ENCODE assay signal across 9 cellular contexts in the genomic region with DNA sequence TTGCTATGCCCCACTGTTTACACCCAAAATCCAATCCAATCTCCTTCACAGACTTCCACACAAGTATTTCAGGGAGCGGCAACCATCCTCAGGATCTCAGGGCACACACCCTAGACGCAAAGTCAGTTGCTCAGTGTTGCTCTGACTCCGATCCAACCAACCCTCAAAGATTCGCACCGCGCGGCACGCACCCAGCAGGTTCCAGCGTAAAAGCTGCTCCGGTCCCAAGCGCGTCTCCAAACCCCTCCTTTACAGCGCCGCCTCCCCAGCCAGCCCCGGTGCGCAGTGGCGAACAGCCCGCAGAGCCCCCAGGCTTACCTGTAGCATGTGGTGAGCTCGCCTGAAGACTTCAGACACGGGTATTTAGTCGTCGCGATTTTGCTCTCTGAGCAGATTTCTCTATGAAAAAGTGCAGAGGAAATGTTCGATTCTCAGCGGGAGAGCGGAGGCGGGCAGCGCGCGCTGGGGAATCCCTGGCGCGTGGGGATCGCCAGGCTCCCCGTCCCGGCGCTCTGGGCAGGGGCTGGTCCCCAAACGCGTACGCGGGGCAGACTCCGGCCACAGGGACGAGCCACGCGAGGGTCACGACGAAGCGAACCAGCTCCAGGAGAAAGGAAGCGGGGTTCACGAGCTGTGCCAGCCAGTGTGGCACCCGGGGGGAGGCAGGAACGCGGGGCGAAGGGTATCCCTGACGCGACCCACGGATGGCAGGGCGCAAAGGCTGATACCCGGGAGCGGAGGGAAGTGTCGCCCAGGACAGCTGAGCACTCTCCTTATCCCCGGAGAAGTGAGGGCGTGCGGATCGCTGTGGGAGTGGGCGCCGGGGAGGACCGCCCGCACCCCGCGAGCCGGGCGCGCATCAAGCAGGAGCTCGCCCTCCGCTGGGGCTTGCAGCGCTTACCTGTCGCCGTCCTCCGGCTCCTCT. TPM values are rescaled to one million over a fixed set of nuclear protein-coding genes. Genes with fewer than 3 reads are reported as not detected.
DNase-seq lines count a peak whose midpoint lies in the region; TF ChIP-seq lines count a peak whose summit lies in the region.
"Had no signal": no experiment of that assay in that cellular context is flagged by ENCODE, and none has a peak within 500 bp of the region (broad histone marks: within the 10 kb centered on the region; RNA-seq: fewer than 3 reads in every experiment).

No MANE protein-coding gene starts in this region.

- H3K27ac Mint-ChIP-seq in activated CD4-positive, alpha-beta T cell treated with anti-CD3 and anti-CD28 coated beads, Interleukin-2, amount 10 ng/mL, durations not matched to agents 7 days and 5 days = no peak overlapping the region
- H3K27ac Mint-ChIP-seq in nephron progenitor cell = no peak overlapping the region

- POLR2A ChIA-PET in activated CD4-positive, alpha-beta T cell treated with anti-CD3 and anti-CD28 coated beads, Interleukin-2, amount 10 ng/mL, durations not matched to agents 7 days and 5 days (lab: Charles Lee) = no interaction called here

- H3K4me1 Mint-ChIP-seq in activated CD4-positive, alpha-beta T cell treated with anti-CD3 and anti-CD28 coated beads, Interleukin-2, amount 10 ng/mL, durations not matched to agents 7 days and 5 days = peaks cover 10% of the 10 kb centered on the region
- H3K4me1 Mint-ChIP-seq in nephron progenitor cell = peaks cover 47% of the 10 kb centered on the region

- CTCF ChIA-PET in activated CD4-positive, alpha-beta T cell treated with anti-CD3 and anti-CD28 coated beads, Interleukin-2, amount 10 ng/mL, durations not matched to agents 7 days and 5 days (lab: Charles Lee) = interaction anchor here (0.7 to 1.4 kb wide), 3 partner anchors 28 to 127 kb away, joined by 3 to 4 read pairs (median 4); no protein-coding TSS in a partner anchor

- no peaks in the 10 kb centered on the region for H3K36me3 Mint-ChIP-seq in activated CD4-positive, alpha-beta T cell treated with anti-CD3 and anti-CD28 coated beads, Interleukin-2, amount 10 ng/mL, durations not matched to agents 7 days and 5 days (ENCODE audit: low read depth)
- H3K36me3 Mint-ChIP-seq in nephron progenitor cell (ENCODE audit: low read depth) = no peaks in the 10 kb centered on the region

- peaks cover 66% of the 10 kb centered on the region for H3K27me3 Mint-ChIP-seq in activated CD4-positive, alpha-beta T cell treated with anti-CD3 and anti-CD28 coated beads, Interleukin-2, amount 10 ng/mL, durations not matched to agents 7 days and 5 days
- H3K27me3 Mint-ChIP-seq in nephron progenitor cell (ENCODE audit: low read depth, poor library complexity) = peaks cover 69% of the 10 kb centered on the region

- H3K27ac ChIP-seq in epithelial cell of prostate = peak overlapping the region; percentile 28

- H3K4me3 Mint-ChIP-seq in activated CD4-positive, alpha-beta T cell treated with anti-CD3 and anti-CD28 coated beads, Interleukin-2, amount 10 ng/mL, durations not matched to agents 7 days and 5 days = peak overlapping the region; percentile 39
- H3K4me3 Mint-ChIP-seq in nephron progenitor cell = peak overlapping the region; percentile 86

- TF ChIP-seq CTCF in nephron progenitor cell (IDR thresholded peaks at IDR 0.05) = no peak

- DNase-seq in activated CD4-positive, alpha-beta T cell treated with anti-CD3 and anti-CD28 coated beads, Interleukin-2, amount 10 ng/mL, durations not matched to agents 7 days and 5 days = no peak
- no peak for DNase-seq in activated CD4-positive, alpha-beta T cell treated with anti-CD3 and anti-CD28 coated beads, Interleukin-2, amount 50 U/mL, for 4 hours
- peak; percentile 53 for DNase-seq in NCI-H2107 (lab: John Stamatoyannopoulos, UW)
- no peak for DNase-seq in epithelial cell of prostate (ENCODE audit: low read depth, low spot score)
- DNase-seq in nephron progenitor cell = peak; percentile 56
- DNase-seq in ureter (ENCODE audit: low spot score) = no peak
- DNase-seq in stimulated activated CD4-positive, alpha-beta T cell treated with anti-CD3 and anti-CD28 coated beads, Interleukin-4, amount 100 ng/mL, for 24 hours = no peak
- no peak for DNase-seq in NCI-H524 treated with DMSO at 0.1 percent for 48 hours (lab: John Stamatoyannopoulos, UW)
- DNase-seq: DND-41 had no signal

- no peaks in the 10 kb centered on the region for H3K9me3 Mint-ChIP-seq in activated CD4-positive, alpha-beta T cell treated with anti-CD3 and anti-CD28 coated beads, Interleukin-2, amount 10 ng/mL, durations not matched to agents 7 days and 5 days
- H3K9me3 Mint-ChIP-seq in nephron progenitor cell = no peaks in the 10 kb centered on the region

RNA-seq across cellular contexts. Expression of gene CCBE1, which starts 0.7 kb away (rescaled TPM):
- not detected for total RNA-seq in activated CD4-positive, alpha-beta T cell treated with anti-CD3 and anti-CD28 coated beads, Interleukin-2, amount 10 ng/mL, durations not matched to agents 7 days and 5 days
- total RNA-seq in ureter = 1.8 TPM

Comparison
In these comparisons a context has a peak if more than half of its experiments do, and no peak if none do; other contexts are left out.
1. DNase-seq: peak in NCI-H2107 (single experiment) and nephron progenitor cell (single experiment); none in activated CD4-positive, alpha-beta T cell treated with anti-CD3 and anti-CD28 coated beads, Interleukin-2, amount 10 ng/mL, durations not matched to agents 7 days and 5 days (single experiment), activated CD4-positive, alpha-beta T cell treated with anti-CD3 and anti-CD28 coated beads, Interleukin-2, amount 50 U/mL, for 4 hours (0 of 2), epithelial cell of prostate (single experiment), ureter (single experiment), stimulated activated CD4-positive, alpha-beta T cell treated with anti-CD3 and anti-CD28 coated beads, Interleukin-4, amount 100 ng/mL, for 24 hours (single experiment) and NCI-H524 treated with DMSO at 0.1 percent for 48 hours (single experiment).